Comparison of ENCODE assay signal across 11 cellular contexts in the genomic region with DNA sequence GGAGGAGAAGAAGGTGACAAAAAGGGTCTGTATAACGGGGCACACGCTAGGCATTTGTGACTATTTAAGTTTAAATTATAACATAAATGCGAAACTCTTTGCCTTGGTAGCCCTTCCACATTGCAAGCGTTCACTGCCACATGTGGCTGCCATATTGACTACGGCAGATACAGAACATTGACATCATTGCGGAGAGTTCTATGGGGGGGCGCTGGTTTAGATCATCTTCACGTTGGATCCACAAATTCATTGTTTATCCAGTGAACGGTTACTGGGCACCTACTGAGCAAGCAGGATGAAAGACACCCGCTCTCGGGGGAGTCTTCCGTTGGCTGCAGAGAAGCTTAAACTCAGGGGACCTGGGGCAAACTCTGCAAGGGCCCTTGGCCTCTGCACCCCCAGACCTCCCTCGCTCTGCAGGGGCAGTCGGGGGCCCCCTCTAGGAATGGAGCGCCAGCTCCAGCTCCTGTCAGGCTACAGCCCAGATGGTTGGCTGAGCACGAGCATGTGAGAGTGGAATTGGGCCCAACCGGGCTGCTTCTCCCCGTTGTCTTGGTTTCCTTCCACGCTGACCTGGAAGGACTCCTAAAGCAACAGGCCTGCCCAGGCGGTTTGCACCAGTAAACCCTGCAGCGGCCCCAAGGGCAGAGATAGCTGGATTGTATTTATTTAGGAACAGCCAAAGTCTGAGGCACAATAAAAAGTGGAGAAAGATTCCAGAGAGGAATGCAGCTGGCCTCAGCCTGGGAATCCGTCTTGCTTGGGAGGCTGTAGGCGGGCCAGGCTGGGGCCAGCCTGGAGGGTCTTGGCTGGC.
DNase-seq lines count a peak whose midpoint lies in the region; ATAC-seq and TF ChIP-seq lines count a peak whose summit lies in the region.
"Had no signal": no experiment of that assay in that cellular context is flagged by ENCODE, and none has a peak within 500 bp of the region (broad histone marks: within the 10 kb centered on the region; RNA-seq: fewer than 3 reads in every experiment).

No MANE protein-coding gene starts in this region.

- intact Hi-C loops in right lobe of liver (cut with DNase I): no loop called here
- intact Hi-C loops in testis (cut with DNase I; ENCODE audit: low total_unique reads): no loop called here

- TF ChIP-seq CTCF in HEK293 (tag by site-specific recombination; IDR thresholded peaks at IDR 0.05): no peak
- TF ChIP-seq CTCF in choroid plexus epithelial cell (conservative IDR thresholded peaks at IDR 0.05; ENCODE audit: low read depth, low read length): no peak
- no peak for TF ChIP-seq CTCF in right lobe of liver (IDR thresholded peaks at IDR 0.05)
- no peak for TF ChIP-seq CTCF in testis (IDR thresholded peaks at IDR 0.05)

- H3K4me1 ChIP-seq in HEK293 (ENCODE audit: control insufficient read depth, insufficient read depth, low read length) (peaks cover 2% of the 10 kb centered on the region; the same call in 1 of the 2 replicates), right lobe of liver (peaks cover 0 to 60% (median 35%) of the 10 kb centered on the region in 4 donors), testis (peaks cover 29% of the 10 kb centered on the region)

- POLR2A ChIA-PET in HEK293 (lab: Yijun Ruan, JAX): interaction anchor here (0.8 kb wide), 1 partner anchor 26 kb away, joined by 3 read pairs; no protein-coding TSS in a partner anchor

- CTCF ChIA-PET in HEK293 (lab: Yijun Ruan, JAX): interaction anchor here (0.7 to 0.8 kb wide), 2 partner anchors 138 to 755 kb away, joined by 3 to 5 read pairs; no protein-coding TSS in a partner anchor

- H3K9me3 ChIP-seq in HEK293 (ENCODE audit: control insufficient read depth, insufficient read depth, low read depth, low read length): no peaks in the 10 kb centered on the region
- no peaks in the 10 kb centered on the region for H3K9me3 ChIP-seq in right lobe of liver
- no peaks in the 10 kb centered on the region for H3K9me3 ChIP-seq in testis
- H3K9me3 ChIP-seq: SJCRH30 had no signal

- H3K36me3 ChIP-seq in HEK293 (ENCODE audit: control insufficient read depth in 2 of 2, insufficient read depth in 1 of 2, low read length in 2 of 2) (peaks cover 0 to 21% of the 10 kb centered on the region in 2 experiments; a peak in 1 of 3 replicates), right lobe of liver (no peaks in the 10 kb centered on the region), testis (ENCODE audit: low read depth, missing control alignments) (no peaks in the 10 kb centered on the region)
- H3K36me3 ChIP-seq: SJCRH30 had no signal

- no peaks in the 10 kb centered on the region for H3K27me3 ChIP-seq in right lobe of liver
- no peaks in the 10 kb centered on the region for H3K27me3 ChIP-seq in testis
- H3K27me3 ChIP-seq: SJCRH30 had no signal

- no peak overlapping the region for H3K4me3 ChIP-seq in HEK293 (ENCODE audit: low read depth, low read length)
- H3K4me3 ChIP-seq in choroid plexus epithelial cell (ENCODE audit: low read depth, low read length): no peak overlapping the region
- H3K4me3 ChIP-seq in right lobe of liver: no peak overlapping the region
- no peak overlapping the region for H3K4me3 ChIP-seq in testis
- H3K4me3 ChIP-seq: SJCRH30 had no signal

- TF ChIP-seq POLR2A in right lobe of liver (IDR thresholded peaks at IDR 0.05): no peak
- TF ChIP-seq POLR2A in testis (IDR thresholded peaks at IDR 0.05): no peak

- DNase-seq in choroid plexus epithelial cell (ENCODE audit: low read depth) (peak; percentile 89), right lobe of liver (peak; percentile 31 to 91 (median 89)), testis (peak; percentile 85), AML-193 (lab: John Stamatoyannopoulos, UW) (no peak), occipital lobe (lab: John Stamatoyannopoulos, UW) (no peak)
- DNase-seq in stimulated activated CD4-positive, alpha-beta T cell treated with anti-CD3 and anti-CD28 coated beads, Interleukin-2, amount 100 ng/mL, for 48 hours: no peak
- DNase-seq: NCI-H1436; SJCRH30; stimulated activated CD4-positive, alpha-beta T cell treated with anti-CD3 and anti-CD28 coated beads, Interleukin-12 subunit alpha, Interleukin-12 subunit beta, amount 100 ng/mL, for 4 hours had no signal

- H3K27ac ChIP-seq in HEK293 (ENCODE audit: extremely low read depth, low read depth, low read length): no peak overlapping the region
- peak overlapping the region in 2 of 3 donors; percentile 37 to 84 for H3K27ac ChIP-seq in right lobe of liver
- H3K27ac ChIP-seq in testis: no peak overlapping the region
- H3K27ac ChIP-seq: SJCRH30 had no signal

- peak; percentile 14 to 77 (median 66) for ATAC-seq in right lobe of liver
- ATAC-seq in HG03039 (IDR thresholded peaks at IDR 0.05; ENCODE audit: unreplicated experiment): no peak

- 39% methylated on average over 7 of the region's 23 CpGs for WGBS in right lobe of liver (ENCODE audit: insufficient coverage, low coverage, low lambda C conversion rate, missing lambda C conversion rate)
- 62 to 67% methylated on average over 15 to 23 of the region's 23 CpGs for WGBS in testis, 2 donors

TF ChIP-seq in HEK293, 187 proteins besides CTCF, POLR2A, EP300 and RAD21:
- TF ChIP-seq SCRT2 (tag by site-specific recombination; IDR thresholded peaks at IDR 0.05): 0 out of 2 replicates have a peak, but pooled peaks have one; percentile 19
- no peak for TF ChIP-seq ZFP69B (tag by site-specific recombination; IDR thresholded peaks at IDR 0.05)
- no peak for TF ChIP-seq ZNF76 (tag by site-specific recombination; IDR thresholded peaks at IDR 0.05; ENCODE audit: borderline replicate concordance, low read depth)
- no peak for TF ChIP-seq PRDM2 (tag by site-specific recombination; IDR thresholded peaks at IDR 0.05; ENCODE audit: borderline replicate concordance)
- TF ChIP-seq ZNF785 (tag by site-specific recombination; IDR thresholded peaks at IDR 0.05): no peak
- TF ChIP-seq ZNF473 (tag by site-specific recombination; IDR thresholded peaks at IDR 0.05): no peak

Comparison
In these comparisons a context has a peak if more than half of its experiments do, and no peak if none do; other contexts are left out.
1. H3K27ac ChIP-seq: peak in right lobe of liver (2 of 3); none in HEK293 (single experiment) and testis (0 of 2).
2. DNase-seq: peak in choroid plexus epithelial cell (single experiment), right lobe of liver (3 of 3) and testis (single experiment); none in AML-193 (0 of 2), stimulated activated CD4-positive, alpha-beta T cell treated with anti-CD3 and anti-CD28 coated beads, Interleukin-2, amount 100 ng/mL, for 48 hours (0 of 2) and occipital lobe (single experiment).